In genomic region chr2:227260041-227260440, GRCh38 we compare ENCODE assay signal across 31 cellular contexts.
"Had no signal": no experiment of that assay in that cellular context is flagged by ENCODE, and none has a peak within 500 bp of the region (broad histone marks: within the 10 kb centered on the region; RNA-seq: fewer than 3 reads in every experiment).

No MANE protein-coding gene starts in this region.

- H3K36me3 Mint-ChIP-seq: activated naive CD4-positive, alpha-beta T cell treated with anti-CD3 and anti-CD28 coated beads, Interleukin-2, amount 10 ng/mL, durations not matched to agents 7 days and 5 days; activated naive CD4-positive, alpha-beta T cell treated with anti-CD3 and anti-CD28 coated beads, Interleukin-2, amount 50 U/mL, for 72 hours; activated naive CD8-positive, alpha-beta T cell treated with anti-CD3 and anti-CD28 coated beads, Interleukin-2, amount 10 ng/mL, durations not matched to agents 7 days and 5 days; brain; WTC11 had no signal

- DNase-seq: activated CD4-positive, alpha-beta memory T cell treated with anti-CD3 and anti-CD28 coated beads, Interleukin-2, amount 10 ng/mL, durations not matched to agents 7 days and 5 days; activated CD4-positive, alpha-beta T cell treated with anti-CD3 and anti-CD28 coated beads for 1 hour; activated CD4-positive, alpha-beta T cell treated with anti-CD3 and anti-CD28 coated beads for 4 hours; activated CD4-positive, alpha-beta T cell treated with anti-CD3 and anti-CD28 coated beads, Interleukin-2, amount 10 ng/mL, durations not matched to agents 7 days and 5 days; activated CD4-positive, alpha-beta T cell treated with anti-CD3 and anti-CD28 coated beads, Interleukin-2, amount 50 U/mL, for 4 hours; activated CD8-positive, alpha-beta memory T cell treated with anti-CD3 and anti-CD28 coated beads, Interleukin-2, amount 50 U/mL, for 48 hours; activated gamma-delta T cell; activated naive CD4-positive, alpha-beta T cell; activated naive CD4-positive, alpha-beta T cell treated with anti-CD3 and anti-CD28 coated beads, Interleukin-2, amount 10 ng/mL, durations not matched to agents 7 days and 5 days; activated naive CD8-positive, alpha-beta T cell treated with anti-CD3 and anti-CD28 coated beads, Interleukin-2, amount 10 ng/mL, durations not matched to agents 7 days and 5 days; activated T-cell treated with anti-CD3 and anti-CD28 coated beads for 4 hours; activated T-cell treated with anti-CD3 and anti-CD28 coated beads, Interleukin-2, amount 50 U/mL, for 24 hours; activated T-cell treated with anti-CD3 and anti-CD28 coated beads, Interleukin-2, amount 50 U/mL, for 72 hours; central memory CD4-positive, alpha-beta T cell; cerebellar nuclear complex; dorsolateral prefrontal cortex; effector memory CD4-positive, alpha-beta T cell; endodermal cell; foreskin fibroblast; head of caudate nucleus; T-helper 2 cell had no signal

- H3K4me1 Mint-ChIP-seq: activated CD4-positive, alpha-beta memory T cell treated with anti-CD3 and anti-CD28 coated beads, Interleukin-2, amount 10 ng/mL, durations not matched to agents 7 days and 5 days; activated CD4-positive, alpha-beta T cell treated with anti-CD3 and anti-CD28 coated beads, Interleukin-2, amount 10 ng/mL, durations not matched to agents 7 days and 5 days; activated naive CD4-positive, alpha-beta T cell treated with anti-CD3 and anti-CD28 coated beads, Interleukin-2, amount 10 ng/mL, durations not matched to agents 7 days and 5 days; activated naive CD8-positive, alpha-beta T cell treated with anti-CD3 and anti-CD28 coated beads, Interleukin-2, amount 10 ng/mL, durations not matched to agents 7 days and 5 days; brain; endodermal cell; WTC11 had no signal

- H3K27me3 Mint-ChIP-seq: activated CD4-positive, alpha-beta memory T cell treated with anti-CD3 and anti-CD28 coated beads, Interleukin-2, amount 10 ng/mL, durations not matched to agents 7 days and 5 days; activated CD4-positive, alpha-beta T cell treated with anti-CD3 and anti-CD28 coated beads, Interleukin-2, amount 10 ng/mL, durations not matched to agents 7 days and 5 days; activated naive CD4-positive, alpha-beta T cell treated with anti-CD3 and anti-CD28 coated beads, Interleukin-2, amount 10 ng/mL, durations not matched to agents 7 days and 5 days; activated naive CD8-positive, alpha-beta T cell treated with anti-CD3 and anti-CD28 coated beads, Interleukin-2, amount 10 ng/mL, durations not matched to agents 7 days and 5 days; activated T-cell treated with anti-CD3 and anti-CD28 coated beads, Interleukin-2, amount 50 U/mL, for 24 hours; dendritic cell treated with granulocyte-macrophage colony-stimulating factor and Interleukin-4, amounts not matched to agents 40 ng/mL and 50 ng/mL, for 4 days had no signal

- H3K4me3 Mint-ChIP-seq: activated CD4-positive, alpha-beta memory T cell treated with anti-CD3 and anti-CD28 coated beads, Interleukin-2, amount 10 ng/mL, durations not matched to agents 7 days and 5 days; activated CD4-positive, alpha-beta T cell treated with anti-CD3 and anti-CD28 coated beads, Interleukin-2, amount 10 ng/mL, durations not matched to agents 7 days and 5 days; activated naive CD4-positive, alpha-beta T cell treated with anti-CD3 and anti-CD28 coated beads, Interleukin-2, amount 10 ng/mL, durations not matched to agents 7 days and 5 days; activated naive CD8-positive, alpha-beta T cell treated with anti-CD3 and anti-CD28 coated beads, Interleukin-2, amount 10 ng/mL, durations not matched to agents 7 days and 5 days; activated T-cell treated with anti-CD3 and anti-CD28 coated beads, Interleukin-2, amount 50 U/mL, for 24 hours; activated T-cell treated with anti-CD3 and anti-CD28 coated beads, Interleukin-2, amount 50 U/mL, for 72 hours; brain; dendritic cell treated with granulocyte-macrophage colony-stimulating factor and Interleukin-4, amounts not matched to agents 40 ng/mL and 50 ng/mL, for 4 days; endodermal cell; WTC11 had no signal

- H3K4me3 ChIP-seq: ascending aorta, breast epithelium, cardiac muscle cell, coronary artery, dorsolateral prefrontal cortex had no signal

- H3K27ac Mint-ChIP-seq: activated CD4-positive, alpha-beta memory T cell treated with anti-CD3 and anti-CD28 coated beads, Interleukin-2, amount 10 ng/mL, durations not matched to agents 7 days and 5 days; activated CD4-positive, alpha-beta T cell treated with anti-CD3 and anti-CD28 coated beads, Interleukin-2, amount 10 ng/mL, durations not matched to agents 7 days and 5 days; activated naive CD4-positive, alpha-beta T cell treated with anti-CD3 and anti-CD28 coated beads, Interleukin-2, amount 10 ng/mL, durations not matched to agents 7 days and 5 days; activated naive CD4-positive, alpha-beta T cell treated with anti-CD3 and anti-CD28 coated beads, Interleukin-2, amount 50 U/mL, for 72 hours; activated naive CD8-positive, alpha-beta T cell treated with anti-CD3 and anti-CD28 coated beads, Interleukin-2, amount 10 ng/mL, durations not matched to agents 7 days and 5 days; activated T-cell treated with anti-CD3 and anti-CD28 coated beads, Interleukin-2, amount 50 U/mL, for 24 hours; activated T-cell treated with anti-CD3 and anti-CD28 coated beads, Interleukin-2, amount 50 U/mL, for 72 hours; brain; dendritic cell treated with granulocyte-macrophage colony-stimulating factor and Interleukin-4, amounts not matched to agents 40 ng/mL and 50 ng/mL, for 4 days; endodermal cell; WTC11 had no signal

- H3K27me3 ChIP-seq: ascending aorta, breast epithelium, cardiac muscle cell, dorsolateral prefrontal cortex had no signal

- H3K27ac ChIP-seq: ascending aorta, breast epithelium, cardiac muscle cell, coronary artery, dorsolateral prefrontal cortex, VCaP had no signal

- H3K36me3 ChIP-seq: breast epithelium, cardiac muscle cell had no signal

- ATAC-seq: activated naive CD4-positive, alpha-beta T cell treated with anti-CD3 and anti-CD28 coated beads, Interleukin-2, amount 50 U/mL, for 72 hours; activated T-cell treated with anti-CD3 and anti-CD28 coated beads, Interleukin-2, amount 50 U/mL, for 72 hours; esophagus mucosa; WTC11 had no signal

- H3K4me1 ChIP-seq: ascending aorta, breast epithelium had no signal

- H3K9me3 Mint-ChIP-seq: activated CD4-positive, alpha-beta memory T cell treated with anti-CD3 and anti-CD28 coated beads, Interleukin-2, amount 10 ng/mL, durations not matched to agents 7 days and 5 days; activated CD4-positive, alpha-beta T cell treated with anti-CD3 and anti-CD28 coated beads, Interleukin-2, amount 10 ng/mL, durations not matched to agents 7 days and 5 days; activated naive CD4-positive, alpha-beta T cell treated with anti-CD3 and anti-CD28 coated beads, Interleukin-2, amount 10 ng/mL, durations not matched to agents 7 days and 5 days; activated naive CD4-positive, alpha-beta T cell treated with anti-CD3 and anti-CD28 coated beads, Interleukin-2, amount 50 U/mL, for 72 hours; activated naive CD8-positive, alpha-beta T cell treated with anti-CD3 and anti-CD28 coated beads, Interleukin-2, amount 10 ng/mL, durations not matched to agents 7 days and 5 days; activated T-cell treated with anti-CD3 and anti-CD28 coated beads, Interleukin-2, amount 50 U/mL, for 24 hours; activated T-cell treated with anti-CD3 and anti-CD28 coated beads, Interleukin-2, amount 50 U/mL, for 72 hours; dendritic cell treated with granulocyte-macrophage colony-stimulating factor and Interleukin-4, amounts not matched to agents 40 ng/mL and 50 ng/mL, for 4 days; endodermal cell had no signal

- H3K9me3 ChIP-seq: ascending aorta, breast epithelium had no signal
